Comparison of ENCODE assay signal across 28 cellular contexts in genomic region chr6:127317275-127318128, GRCh38. TPM values are rescaled to one million over a fixed set of nuclear protein-coding genes. Genes with fewer than 3 reads are reported as not detected.
DNase-seq lines count a peak whose midpoint lies in the region; ATAC-seq and TF ChIP-seq lines count a peak whose summit lies in the region.
"Had no signal": no experiment of that assay in that cellular context is flagged by ENCODE, and none has a peak within 500 bp of the region (broad histone marks: within the 10 kb centered on the region; RNA-seq: fewer than 3 reads in every experiment).

No MANE protein-coding gene starts in this region.

- no peak for ATAC-seq in CD4-positive, CD25-positive, alpha-beta regulatory T cell (ENCODE audit: low read depth in 2 of 2)
- ATAC-seq in naive thymus-derived CD4-positive, alpha-beta T cell: no peak
- no peak for ATAC-seq in GM21786 (IDR thresholded peaks at IDR 0.05; ENCODE audit: unreplicated experiment)
- ATAC-seq: activated naive CD8-positive, alpha-beta T cell treated with anti-CD3 and anti-CD28 coated beads, Interleukin-2, amount 50 U/mL, for 24 hours; GM23338; left cardiac atrium; right cardiac atrium; stimulated activated naive CD8-positive, alpha-beta T cell treated with anti-CD3 and anti-CD28 coated beads, Interleukin-15, Interleukin-2, amounts not matched to agents 100 U/mL and 50 U/mL, for 24 hours had no signal

- intact Hi-C loops in naive thymus-derived CD4-positive, alpha-beta T cell (cut with micrococcal nuclease): no loop called here
- intact Hi-C loops in posterior vena cava (cut with DNase I): no loop called here
- intact Hi-C loops in adrenal gland (cut with DNase I): no loop called here

- DNase-seq in CD4-positive, CD25-positive, alpha-beta regulatory T cell: no peak
- DNase-seq in HL-60 (ENCODE audit: low read depth in 1 of 2, low spot score in 1 of 2) (peak in 1 of 2 experiments; percentile 17), amniotic epithelial cell (ENCODE audit: low read depth) (peak; percentile 17), posterior vena cava (ENCODE audit: low spot score) (no peak), adrenal gland (no peak)
- DNase-seq in naive thymus-derived CD4-positive, alpha-beta T cell: no peak
- DNase-seq: activated CD4-positive, alpha-beta T cell treated with anti-CD3 and anti-CD28 coated beads, Interleukin-2, amount 50 U/mL, for 4 hours; activated naive CD8-positive, alpha-beta T cell treated with anti-CD3 and anti-CD28 coated beads, Interleukin-2, amount 50 U/mL, for 24 hours; DMS153; effector CD4-positive, alpha-beta T cell; erythroblast; head of caudate nucleus; left cardiac atrium; midbrain; NCI-H1105; NCI-H1930; NCI-H69; right cardiac atrium; stimulated activated CD4-positive, alpha-beta T cell treated with anti-CD3 and anti-CD28 coated beads, Interleukin-12 subunit alpha, Interleukin-12 subunit beta, amount 100 ng/mL, for 4 hours; stimulated activated CD4-positive, alpha-beta T cell treated with anti-CD3 and anti-CD28 coated beads, Interleukin-4, amount 100 ng/mL, for 24 hours; stimulated activated naive CD8-positive, alpha-beta T cell treated with anti-CD3 and anti-CD28 coated beads, Interleukin-15, Interleukin-2, amounts not matched to agents 100 U/mL and 50 U/mL, for 24 hours had no signal

- H3K27me3 Mint-ChIP-seq in CD4-positive, CD25-positive, alpha-beta regulatory T cell: no peaks in the 10 kb centered on the region
- H3K27me3 Mint-ChIP-seq in naive thymus-derived CD4-positive, alpha-beta T cell: no peaks in the 10 kb centered on the region
- H3K27me3 Mint-ChIP-seq: activated naive CD8-positive, alpha-beta T cell treated with anti-CD3 and anti-CD28 coated beads, Interleukin-2, amount 50 U/mL, for 24 hours; brain had no signal

- no peak overlapping the region for H3K27ac ChIP-seq in CD4-positive, CD25-positive, alpha-beta regulatory T cell (ENCODE audit: insufficient read depth, low read length, poor library complexity, severe bottlenecking)
- H3K27ac ChIP-seq in HL-60 (replicated peaks): peak overlapping the region; percentile 20
- H3K27ac ChIP-seq in naive thymus-derived CD4-positive, alpha-beta T cell (ENCODE audit: low read depth, low read length): no peak overlapping the region
- H3K27ac ChIP-seq in adrenal gland: no peak overlapping the region
- H3K27ac ChIP-seq: C4-2B, parathyroid adenoma, thoracic aorta had no signal

- H3K9me3 Mint-ChIP-seq in CD4-positive, CD25-positive, alpha-beta regulatory T cell: no peaks in the 10 kb centered on the region
- no peaks in the 10 kb centered on the region for H3K9me3 Mint-ChIP-seq in naive thymus-derived CD4-positive, alpha-beta T cell
- H3K9me3 Mint-ChIP-seq: activated naive CD8-positive, alpha-beta T cell treated with anti-CD3 and anti-CD28 coated beads, Interleukin-2, amount 50 U/mL, for 24 hours; brain; GM23338; nephron had no signal

- H3K27ac Mint-ChIP-seq in CD4-positive, CD25-positive, alpha-beta regulatory T cell: peak overlapping the region in 2 of 3 donors; percentile 34 to 77
- peak overlapping the region in 5 of 9 donors; percentile 0 to 53 (median 35) for H3K27ac Mint-ChIP-seq in naive thymus-derived CD4-positive, alpha-beta T cell
- H3K27ac Mint-ChIP-seq: activated naive CD8-positive, alpha-beta T cell treated with anti-CD3 and anti-CD28 coated beads, Interleukin-2, amount 50 U/mL, for 24 hours; nephron had no signal

- no peaks in the 10 kb centered on the region for H3K4me1 ChIP-seq in CD4-positive, CD25-positive, alpha-beta regulatory T cell (ENCODE audit: control insufficient read depth, insufficient read depth, low read length, poor library complexity, severe bottlenecking)
- no peaks in the 10 kb centered on the region for H3K4me1 ChIP-seq in naive thymus-derived CD4-positive, alpha-beta T cell (ENCODE audit: control insufficient read depth in 2 of 2, insufficient read depth in 2 of 2, low read length in 2 of 2)
- H3K4me1 ChIP-seq in adrenal gland (replicated peaks in 1 of 2): no peaks in the 10 kb centered on the region
- H3K4me1 ChIP-seq: parathyroid adenoma had no signal

- no peak for TF ChIP-seq POLR2A in adrenal gland (IDR thresholded peaks at IDR 0.05)

- H3K27me3 ChIP-seq in CD4-positive, CD25-positive, alpha-beta regulatory T cell (ENCODE audit: control insufficient read depth, insufficient read depth, low read length): no peaks in the 10 kb centered on the region
- no peaks in the 10 kb centered on the region for H3K27me3 ChIP-seq in HL-60 (ENCODE audit: insufficient read depth, poor library complexity, severe bottlenecking)
- H3K27me3 ChIP-seq in naive thymus-derived CD4-positive, alpha-beta T cell (ENCODE audit: control insufficient read depth in 2 of 2, insufficient read depth in 2 of 2, low read length in 2 of 2): no peaks in the 10 kb centered on the region
- H3K27me3 ChIP-seq in adrenal gland: no peaks in the 10 kb centered on the region

- CTCF ChIA-PET in naive thymus-derived CD4-positive, alpha-beta T cell (lab: Charles Lee): no interaction called here

- no peaks in the 10 kb centered on the region for H3K9me3 ChIP-seq in CD4-positive, CD25-positive, alpha-beta regulatory T cell (ENCODE audit: control insufficient read depth in 2 of 2, low read length in 2 of 2)
- no peaks in the 10 kb centered on the region for H3K9me3 ChIP-seq in naive thymus-derived CD4-positive, alpha-beta T cell (ENCODE audit: control insufficient read depth in 2 of 3, low read length in 3 of 3)
- H3K9me3 ChIP-seq in adrenal gland (replicated peaks in 1 of 3): no peaks in the 10 kb centered on the region
- H3K9me3 ChIP-seq: thoracic aorta had no signal

- no peak for TF ChIP-seq CTCF in HL-60 (IDR thresholded peaks at IDR 0.05; ENCODE audit: insufficient read depth, low read length)
- no peak for TF ChIP-seq CTCF in adrenal gland (IDR thresholded peaks at IDR 0.05)

- no peak overlapping the region for H3K4me3 Mint-ChIP-seq in CD4-positive, CD25-positive, alpha-beta regulatory T cell
- H3K4me3 Mint-ChIP-seq in naive thymus-derived CD4-positive, alpha-beta T cell: no peak overlapping the region
- H3K4me3 Mint-ChIP-seq: activated naive CD8-positive, alpha-beta T cell treated with anti-CD3 and anti-CD28 coated beads, Interleukin-2, amount 50 U/mL, for 24 hours; brain; GM23338; nephron had no signal

- 61 to 75% (median 71%) methylated on average over 6 of the region's 6 CpGs for WGBS in adrenal gland, 4 donors

- no peak overlapping the region for H3K4me3 ChIP-seq in CD4-positive, CD25-positive, alpha-beta regulatory T cell (ENCODE audit: low read depth, low read length)
- H3K4me3 ChIP-seq in HL-60 (replicated peaks; ENCODE audit: insufficient read depth, low read length): no peak overlapping the region
- H3K4me3 ChIP-seq in naive thymus-derived CD4-positive, alpha-beta T cell (ENCODE audit: low read length): no peak overlapping the region
- H3K4me3 ChIP-seq in adrenal gland: no peak overlapping the region
- H3K4me3 ChIP-seq: GM23338, thoracic aorta had no signal

- peaks cover 30% of the 10 kb centered on the region for H3K36me3 Mint-ChIP-seq in CD4-positive, CD25-positive, alpha-beta regulatory T cell
- peaks cover 0 to 34% (median 9%) of the 10 kb centered on the region in 5 donors for H3K36me3 Mint-ChIP-seq in naive thymus-derived CD4-positive, alpha-beta T cell

- POLR2A ChIA-PET in naive thymus-derived CD4-positive, alpha-beta T cell (lab: Charles Lee): no interaction called here

- H3K36me3 ChIP-seq in CD4-positive, CD25-positive, alpha-beta regulatory T cell (ENCODE audit: control insufficient read depth, insufficient read depth, low read length): peaks cover 21% of the 10 kb centered on the region
- H3K36me3 ChIP-seq in naive thymus-derived CD4-positive, alpha-beta T cell (ENCODE audit: control insufficient read depth in 2 of 3, insufficient read depth in 3 of 3, low read length in 3 of 3): peaks cover 0 to 5% (median 5%) of the 10 kb centered on the region in 3 experiments
- H3K36me3 ChIP-seq in adrenal gland (replicated peaks in 1 of 2): peaks cover 0 to 8% of the 10 kb centered on the region in 2 donors

- peaks cover 26 to 32% (median 27%) of the 10 kb centered on the region in 4 donors for H3K4me1 Mint-ChIP-seq in CD4-positive, CD25-positive, alpha-beta regulatory T cell
- H3K4me1 Mint-ChIP-seq in naive thymus-derived CD4-positive, alpha-beta T cell: peaks cover 0 to 45% (median 31%) of the 10 kb centered on the region in 7 donors
- H3K4me1 Mint-ChIP-seq: brain, GM23338, nephron had no signal

RNA-seq across cellular contexts. Expression of gene ECHDC1, which starts 25.9 kb away (rescaled TPM):
- total RNA-seq in CD4-positive, CD25-positive, alpha-beta regulatory T cell: 22.8 TPM
- 10 to 100 TPM; 54.6 to 71.7 (median 62.6) TPM for polyA plus RNA-seq in CD4-positive, CD25-positive, alpha-beta regulatory T cell
- 10 to 100 TPM; 18.1 to 46.5 (median 34.3) TPM for total RNA-seq in naive thymus-derived CD4-positive, alpha-beta T cell
- polyA plus RNA-seq in naive thymus-derived CD4-positive, alpha-beta T cell: 10 to 100 TPM; 65.0 to 77.0 TPM
- total RNA-seq in posterior vena cava (10 to 100 TPM; 35.2 to 35.3 TPM), adrenal gland (10 to 100 TPM; 29.6 to 98.7 (median 38.4) TPM)
- 10 to 100 TPM; 25.0 to 77.4 (median 26.4) TPM for polyA plus RNA-seq in adrenal gland

RNA-seq across cellular contexts. Expression of gene RNF146, which starts 50.8 kb away (rescaled TPM):
- 14.0 TPM for total RNA-seq in CD4-positive, CD25-positive, alpha-beta regulatory T cell
- polyA plus RNA-seq in CD4-positive, CD25-positive, alpha-beta regulatory T cell: 10 to 100 TPM in 2 of 4 donors, 1 to 10 TPM in 2; 7.9 to 17.5 (median 13.2) TPM
- 10 to 100 TPM; 17.6 to 38.1 (median 20.8) TPM for total RNA-seq in naive thymus-derived CD4-positive, alpha-beta T cell
- polyA plus RNA-seq in naive thymus-derived CD4-positive, alpha-beta T cell: 10 to 100 TPM in 1 of 2 donors, 1 to 10 TPM in 1; 8.1 to 14.9 TPM
- total RNA-seq in posterior vena cava (10 to 100 TPM; 46.7 to 56.8 TPM), adrenal gland (10 to 100 TPM; 25.6 to 59.3 (median 43.9) TPM)
- polyA plus RNA-seq in adrenal gland: 10 to 100 TPM; 36.4 to 47.9 (median 47.8) TPM
